Comparison of ENCODE assay signal across 10 cellular contexts in the genomic region with DNA sequence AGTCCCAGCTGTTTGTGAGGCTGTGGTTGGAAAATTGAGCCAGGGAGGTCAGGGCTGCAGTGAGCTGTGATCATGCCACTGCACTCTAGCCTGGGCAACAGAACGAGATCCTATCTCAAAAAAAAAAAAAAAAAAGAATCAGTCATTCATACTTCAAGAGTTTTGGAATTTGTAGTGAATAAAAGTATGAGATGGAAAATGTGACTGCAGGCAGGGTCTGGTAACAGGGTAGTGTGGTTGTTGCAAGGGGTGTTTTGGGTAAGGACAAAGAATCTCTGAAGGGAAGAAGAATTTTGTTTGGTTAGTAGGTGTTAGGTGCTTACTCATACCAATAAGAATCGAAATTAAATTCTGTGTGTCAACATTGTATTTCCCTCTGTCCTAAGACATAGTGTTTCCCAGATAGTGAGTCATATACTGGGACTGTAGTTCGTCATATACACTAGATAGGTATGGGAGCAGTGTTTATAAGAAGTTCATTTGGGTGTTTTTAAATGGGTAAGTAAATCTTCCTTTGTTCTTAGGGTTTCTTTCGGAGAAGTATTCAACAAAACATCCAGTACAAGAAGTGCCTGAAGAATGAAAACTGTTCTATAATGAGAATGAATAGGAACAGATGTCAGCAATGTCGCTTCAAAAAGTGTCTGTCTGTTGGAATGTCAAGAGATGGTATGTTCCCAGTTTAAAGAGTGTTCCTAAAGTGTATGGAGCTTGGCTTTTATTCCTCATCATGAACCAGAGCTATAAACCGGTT. TPM values are rescaled to one million over a fixed set of nuclear protein-coding genes. Genes with fewer than 3 reads are reported as not detected.
DNase-seq lines count a peak whose midpoint lies in the region; ATAC-seq and TF ChIP-seq lines count a peak whose summit lies in the region.
"Had no signal": no experiment of that assay in that cellular context is flagged by ENCODE, and none has a peak within 500 bp of the region (broad histone marks: within the 10 kb centered on the region; RNA-seq: fewer than 3 reads in every experiment).

No MANE protein-coding gene starts in this region.

- peak overlapping the region; percentile 84 for H3K27ac ChIP-seq in RWPE1

- POLR2A ChIA-PET in RWPE1 (lab: Yijun Ruan, JAX; ENCODE audit: low non-redundant PET): interaction anchor here (0.7 kb wide), 1 partner anchor 24 kb away, joined by 3 read pairs; no protein-coding TSS in a partner anchor

- no peak overlapping the region for H3K4me3 ChIP-seq in epithelial cell of proximal tubule (ENCODE audit: low read depth, low read length)
- no peak overlapping the region for H3K4me3 ChIP-seq in skeletal muscle cell (ENCODE audit: low read depth, low read length)

- DNase-seq in RWPE1 (ENCODE audit: low spot score) (peak; percentile 83), epithelial cell of proximal tubule (ENCODE audit: low read depth) (peak; percentile 85), skeletal muscle cell (ENCODE audit: low read depth) (peak; percentile 86), GM13976 (ENCODE audit: low spot score) (no peak), ACHN (no peak)
- DNase-seq in activated CD8-positive, alpha-beta memory T cell treated with anti-CD3 and anti-CD28 coated beads, Interleukin-2, amount 50 U/mL, for 48 hours: no peak
- DNase-seq: activated naive CD4-positive, alpha-beta T cell treated with anti-CD3 and anti-CD28 coated beads, Interleukin-2, amount 10 ng/mL, durations not matched to agents 7 days and 5 days; NCI-H524 treated with DMSO at 0.1 percent for 48 hours had no signal

- TF ChIP-seq CTCF in RWPE1 (conservative IDR thresholded peaks at IDR 0.05; ENCODE audit: low read depth) (no peak), epithelial cell of proximal tubule (conservative IDR thresholded peaks at IDR 0.05; ENCODE audit: low read depth, low read length) (no peak), GM13976 (IDR thresholded peaks at IDR 0.05; ENCODE audit: borderline replicate concordance, control extremely low read depth, extremely low read depth, insufficient read depth, missing control alignments) (no peak)

- CTCF ChIA-PET in RWPE1 (lab: Yijun Ruan, JAX): no interaction called here

- in situ Hi-C loops in GM13976 (cut with MboI; ENCODE audit: low sequenced_read_pairs, unreplicated experiment): no loop called here
- in situ Hi-C loops in ACHN (cut with HindIII; ENCODE audit: low pct_ligation_motif_present, low pct_unique_long_range_greater_than_20kb, low sequenced_read_pairs): no loop called here

- ATAC-seq in GM19463 (IDR thresholded peaks at IDR 0.05; ENCODE audit: unreplicated experiment): peak; percentile 56
- ATAC-seq in HG02870 (IDR thresholded peaks at IDR 0.05; ENCODE audit: unreplicated experiment): no peak

RNA-seq across cellular contexts. Expression of gene NR1D2, which starts 14.2 kb away (rescaled TPM):
- 5.9 and 6.1 TPM in 2 replicates for total RNA-seq in epithelial cell of proximal tubule

RNA-seq across cellular contexts. Expression of gene RPL15, which starts 42.4 kb away (rescaled TPM):
- 1,941 and 2,849 TPM in 2 replicates for total RNA-seq in epithelial cell of proximal tubule

RNA-seq across cellular contexts. Expression of gene NKIRAS1, which starts 42.5 kb away (rescaled TPM):
- total RNA-seq in epithelial cell of proximal tubule: 5.9 and 6.7 TPM in 2 replicates

Comparison
In these comparisons a context has a peak if more than half of its experiments do, and no peak if none do; other contexts are left out.
1. DNase-seq: peak in RWPE1 (single experiment), epithelial cell of proximal tubule (single experiment) and skeletal muscle cell (single experiment); none in GM13976 (single experiment), ACHN (single experiment) and activated CD8-positive, alpha-beta memory T cell treated with anti-CD3 and anti-CD28 coated beads, Interleukin-2, amount 50 U/mL, for 48 hours (single experiment).